In the genomic region with DNA sequence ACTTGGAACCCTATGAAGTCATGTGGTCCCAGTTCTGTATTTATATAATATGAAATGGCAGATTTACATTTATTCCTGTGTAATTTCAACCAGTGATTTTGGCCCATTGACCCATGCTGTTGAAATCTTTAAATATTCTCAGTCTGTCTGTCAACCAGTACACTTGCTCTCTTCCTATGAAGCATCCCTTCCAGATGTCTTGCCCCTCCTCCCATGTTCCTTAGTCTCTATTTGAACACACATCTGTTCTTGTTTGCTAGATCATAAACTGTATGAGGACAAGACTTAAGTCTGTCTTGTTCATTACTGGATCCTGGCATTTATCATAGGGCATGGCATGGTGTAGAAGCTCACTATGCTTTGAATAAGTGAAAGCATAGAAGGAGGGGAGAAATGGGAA, we compare ENCODE assay signal across 14 cellular contexts. TPM values are rescaled to one million over a fixed set of nuclear protein-coding genes. Genes with fewer than 3 reads are reported as not detected.
A peak's percentile ranks its signal among the peaks of the same experiment; 100 is the strongest.
DNase-seq lines count a peak whose midpoint lies in the region; ATAC-seq and TF ChIP-seq lines count a peak whose summit lies in the region.
"Had no signal": no experiment of that assay in that cellular context is flagged by ENCODE, and none has a peak within 500 bp of the region (broad histone marks: within the 10 kb centered on the region; RNA-seq: fewer than 3 reads in every experiment).

No MANE protein-coding gene starts in this region.

- peaks cover 25% of the 10 kb centered on the region for H3K4me1 ChIP-seq in lower lobe of right lung
- H3K4me1 ChIP-seq in tibial nerve, result peaks cover 0 to 65% (median 26%) of the 10 kb centered on the region in 4 donors

- no peaks in the 10 kb centered on the region for H3K27me3 Mint-ChIP-seq in MCF 10A (ENCODE audit: insufficient read depth, unreplicated experiment)

- no peak overlapping the region for H3K4me3 Mint-ChIP-seq in MCF 10A (ENCODE audit: unreplicated experiment)
- H3K4me3 Mint-ChIP-seq: activated naive CD8-positive, alpha-beta T cell treated with anti-CD3 and anti-CD28 coated beads, Interleukin-2, amount 50 U/mL, for 24 hours; stimulated activated naive CD8-positive, alpha-beta T cell treated with anti-CD3 and anti-CD28 coated beads, Interleukin-15, Interleukin-2, amounts not matched to agents 100 ng/mL and 50 ng/mL, for 24 hours had no signal

- no peaks in the 10 kb centered on the region for H3K27me3 ChIP-seq in lower lobe of right lung (ENCODE audit: low read depth)
- H3K27me3 ChIP-seq in tibial nerve, result no peaks in the 10 kb centered on the region

- peak overlapping the region; percentile 50 for H3K27ac Mint-ChIP-seq in MCF 10A (ENCODE audit: low read depth, unreplicated experiment)
- H3K27ac Mint-ChIP-seq: activated naive CD8-positive, alpha-beta T cell treated with anti-CD3 and anti-CD28 coated beads, Interleukin-2, amount 50 U/mL, for 24 hours; stimulated activated naive CD8-positive, alpha-beta T cell treated with anti-CD3 and anti-CD28 coated beads, Interleukin-15, Interleukin-2, amounts not matched to agents 100 ng/mL and 50 ng/mL, for 24 hours had no signal

- TF ChIP-seq EP300 in tibial nerve (IDR thresholded peaks at IDR 0.05), result no peak

- CTCF ChIA-PET in MCF 10A (lab: Yijun Ruan, JAX), result interaction anchor here (1.3 to 1.6 kb wide), 2 partner anchors 15 to 20 kb away, joined by 4 read pairs; no protein-coding TSS in a partner anchor

- intact Hi-C loops in MCF 10A (cut with micrococcal nuclease) (no loop called here), lower lobe of right lung (cut with DNase I) (no loop called here)

- H3K36me3 Mint-ChIP-seq in MCF 10A (ENCODE audit: insufficient read depth, unreplicated experiment), result peaks cover 42% of the 10 kb centered on the region

- H3K4me3 ChIP-seq in lower lobe of right lung (no peak overlapping the region), tibial nerve (no peak overlapping the region)

- POLR2A ChIA-PET in MCF 10A (lab: Yijun Ruan, JAX), result interaction anchor here (1.0 to 2.2 kb wide), 5 partner anchors 11 to 34 kb away, joined by 5 to 15 read pairs (median 7); a partner anchor contains a TSS

- ATAC-seq in HG02798 (IDR thresholded peaks at IDR 0.05; ENCODE audit: poor library complexity, unreplicated experiment) (peak; percentile 8), lower lobe of right lung (no peak)
- ATAC-seq: activated naive CD8-positive, alpha-beta T cell treated with anti-CD3 and anti-CD28 coated beads, Interleukin-2, amount 50 U/mL, for 24 hours had no signal

- H3K9me3 ChIP-seq in lower lobe of right lung, result no peaks in the 10 kb centered on the region
- H3K9me3 ChIP-seq in tibial nerve, result no peaks in the 10 kb centered on the region

- H3K9me3 Mint-ChIP-seq in MCF 10A (ENCODE audit: unreplicated experiment), result no peaks in the 10 kb centered on the region
- H3K9me3 Mint-ChIP-seq: activated naive CD8-positive, alpha-beta T cell treated with anti-CD3 and anti-CD28 coated beads, Interleukin-2, amount 50 U/mL, for 24 hours; stimulated activated naive CD8-positive, alpha-beta T cell treated with anti-CD3 and anti-CD28 coated beads, Interleukin-15, Interleukin-2, amounts not matched to agents 100 ng/mL and 50 ng/mL, for 24 hours had no signal

- TF ChIP-seq CTCF in MCF 10A (IDR thresholded peaks at IDR 0.05; ENCODE audit: unreplicated experiment) (no peak), lower lobe of right lung (IDR thresholded peaks at IDR 0.05) (no peak), tibial nerve (IDR thresholded peaks at IDR 0.05) (no peak)

- no peaks in the 10 kb centered on the region for H3K36me3 ChIP-seq in lower lobe of right lung
- no peaks in the 10 kb centered on the region for H3K36me3 ChIP-seq in tibial nerve

- no TSS peak for BruUV-seq in MCF 10A (replicated peaks; lab: Mats Ljungman, UMichigan)

- no peak for TF ChIP-seq POLR2A in tibial nerve (IDR thresholded peaks at IDR 0.05)

- peaks cover 43% of the 10 kb centered on the region for H3K4me1 Mint-ChIP-seq in MCF 10A (ENCODE audit: insufficient read depth, unreplicated experiment)
- H3K4me1 Mint-ChIP-seq: activated naive CD8-positive, alpha-beta T cell treated with anti-CD3 and anti-CD28 coated beads, Interleukin-2, amount 50 U/mL, for 24 hours had no signal

- H3K27ac ChIP-seq in lower lobe of right lung, result peak overlapping the region; percentile 4
- H3K27ac ChIP-seq in tibial nerve, result peak overlapping the region; percentile 3 to 97 (median 40)

- DNase-seq in MCF 10A (ENCODE audit: unreplicated experiment), result no peak
- DNase-seq in lower lobe of right lung, result no peak
- no peak for DNase-seq in tibial nerve (ENCODE audit: low spot score in 2 of 2)
- no peak for DNase-seq in stimulated activated CD4-positive, alpha-beta T cell treated with anti-CD3 and anti-CD28 coated beads, Interleukin-1b, Interleukin-23, amount 100 ng/mL, for 48 hours
- DNase-seq in ureter (ENCODE audit: low spot score), result no peak
- no peak for DNase-seq in stimulated activated CD4-positive, alpha-beta T cell treated with anti-CD3 and anti-CD28 coated beads, Interleukin-4, amount 100 ng/mL, for 24 hours
- DNase-seq in NCI-H748 treated with DMSO at 0.1 percent for 48 hours (lab: John Stamatoyannopoulos, UW), result no peak
- DNase-seq: activated naive CD8-positive, alpha-beta T cell treated with anti-CD3 and anti-CD28 coated beads, Interleukin-2, amount 50 U/mL, for 24 hours; activated T-cell treated with anti-CD3 and anti-CD28 coated beads, Interleukin-2, amount 50 U/mL, for 1 hour; cortex of kidney; foreskin melanocyte; GF-D8 had no signal

RNA-seq across cellular contexts. Expression of a gene that starts 35.0 kb away (rescaled TPM):
- total RNA-seq in MCF 10A (2022), result 26.3 and 31.9 TPM in 2 replicates
- total RNA-seq in lower lobe of right lung, result 61.0 TPM
- 100 to 1,000 TPM in 1 of 4 donors, 10 to 100 TPM in 3; 52.7 to 125 (median 80.0) TPM for total RNA-seq in tibial nerve
- 50.1 TPM for total RNA-seq in ureter
